In the genomic region with DNA sequence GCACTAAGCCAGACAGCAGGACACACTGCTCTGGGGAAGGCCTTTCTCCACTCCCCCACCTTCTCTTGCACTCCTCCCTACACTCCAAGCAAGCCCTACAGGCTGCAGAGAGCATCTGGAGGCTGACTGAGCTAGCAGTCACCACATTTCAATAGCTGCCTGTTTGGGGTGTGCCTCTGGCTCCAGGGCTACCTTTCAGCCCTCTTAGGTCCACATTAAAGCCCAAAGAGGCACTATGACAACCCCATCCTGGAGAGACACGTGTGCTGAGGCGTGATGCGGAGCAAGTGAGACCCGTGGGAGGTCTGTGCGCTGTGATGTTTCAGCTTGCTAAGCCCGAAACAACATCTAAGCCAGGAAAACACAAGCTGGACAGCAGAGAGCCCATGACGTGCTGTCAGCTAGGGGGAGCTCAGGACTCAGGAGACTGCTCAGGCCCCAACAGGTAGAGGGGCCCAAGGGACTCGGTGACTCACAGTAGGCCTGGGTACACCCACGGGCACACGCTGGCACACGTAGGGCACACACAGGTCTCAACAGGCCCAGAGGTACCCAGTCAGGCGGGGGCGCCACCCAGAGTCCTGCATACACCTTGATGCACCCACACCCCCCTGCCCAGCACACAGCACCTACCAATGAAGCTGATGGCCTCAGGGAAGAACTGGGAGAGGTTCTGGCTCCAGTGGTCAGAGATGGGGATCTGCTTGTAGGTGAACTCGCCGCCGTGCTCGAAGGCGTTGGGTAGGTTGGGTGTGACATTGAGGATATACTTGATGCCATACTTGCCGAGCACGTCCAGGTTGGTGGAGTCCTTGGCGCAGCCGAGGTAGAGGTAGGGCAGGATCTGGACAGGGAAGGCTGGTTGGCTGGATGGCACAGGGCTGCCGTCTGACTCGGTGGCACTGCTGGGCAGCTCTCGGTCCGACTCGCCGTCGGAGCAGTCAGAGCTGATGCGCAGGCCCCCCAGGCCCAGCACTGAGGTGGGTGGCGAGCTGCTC, we compare ENCODE assay signal across 8 cellular contexts. TPM values are rescaled to one million over a fixed set of nuclear protein-coding genes. Genes with fewer than 3 reads are reported as not detected.
DNase-seq lines count a peak whose midpoint lies in the region; ATAC-seq, FAIRE-seq and TF ChIP-seq lines count a peak whose summit lies in the region.

No MANE protein-coding gene starts in this region.

- peaks cover 41% of the 10 kb centered on the region for H3K79me2 ChIP-seq in GM12878 (ENCODE audit: control insufficient read depth, insufficient read depth, low read length)

- no peaks in the 10 kb centered on the region for H4K20me1 ChIP-seq in GM12878 (ENCODE audit: control insufficient read depth, insufficient read depth)

- ATAC-seq in GM12878 (peak; percentile 43), right lobe of liver (no peak), GM21528 (IDR thresholded peaks at IDR 0.05; ENCODE audit: low FRiP score, unreplicated experiment) (no peak)

- peak; percentile 34 for DNase-seq in EL
- peak in 1 of 3 donors; percentile 55 for DNase-seq in Peyer's patch
- DNase-seq in GM12878 (ENCODE audit: low read depth, low spot score), result peak; percentile 45
- DNase-seq in right lobe of liver, result no peak
- peak; percentile 34 to 39 for DNase-seq in stimulated activated CD8-positive, alpha-beta memory T cell treated with anti-CD3 and anti-CD28 coated beads, Interleukin-15, amount 100 ng/mL, for 4 hours (ENCODE audit: low read depth in 2 of 2)
- DNase-seq in NCI-H2081 treated with DMSO at 0.1 percent for 48 hours (lab: John Stamatoyannopoulos, UW), result no peak
- no peak for DNase-seq in DMS153 treated with DMSO at 0.1 percent for 48 hours (lab: John Stamatoyannopoulos, UW; ENCODE audit: unreplicated experiment)

- H3K9me3 ChIP-seq in Peyer's patch (no peaks in the 10 kb centered on the region), GM12878 (replicated peaks; ENCODE audit: control insufficient read depth, insufficient read depth, low read length) (no peaks in the 10 kb centered on the region), right lobe of liver (no peaks in the 10 kb centered on the region)

- H3K4me2 ChIP-seq in GM12878 (ENCODE audit: control insufficient read depth, insufficient read depth), result peak overlapping the region; percentile 68

- POLR2A ChIA-PET in GM12878 (lab: Charles Lee), result interaction anchor here (0.6 to 3.4 kb wide), 23 partner anchors 10 to 1732 kb away, joined by 3 to 21 read pairs (median 4); no protein-coding TSS in a partner anchor

- H2AFZ ChIP-seq in GM12878 (ENCODE audit: control insufficient read depth, low read depth, low read length), result no peak overlapping the region

- no peak overlapping the region; the same call in 1 of the 2 replicates for H3K9ac ChIP-seq in GM12878 (ENCODE audit: control insufficient read depth, insufficient read depth, low read length)

- CTCF ChIA-PET in GM12878 (lab: Yijun Ruan, JAX), result interaction anchor here (0.6 to 9.7 kb wide), 51 partner anchors 8 to 395 kb away, joined by 3 to 334 read pairs (median 6); a partner anchor contains a TSS

- TF ChIP-seq EP300 in GM12878 (IDR thresholded peaks at IDR 0.05; ENCODE audit: borderline replicate concordance in 1 of 2, control insufficient read depth in 1 of 2, low read depth in 2 of 2, low read length in 2 of 2), result no peak

- peaks cover 0 to 27% (median 0%) of the 10 kb centered on the region in 3 donors for H3K36me3 ChIP-seq in Peyer's patch
- H3K36me3 ChIP-seq in GM12878 (ENCODE audit: control insufficient read depth in 2 of 2, insufficient read depth in 2 of 2, low read length in 1 of 2), result peaks cover 4 to 21% of the 10 kb centered on the region in 2 experiments
- H3K36me3 ChIP-seq in right lobe of liver, result peaks cover 0 to 14% (median 3%) of the 10 kb centered on the region in 4 donors

- RAD21 ChIA-PET in GM12878 (lab: Charles Lee; ENCODE audit: unreplicated experiment), result interaction anchor here (0.7 to 4.5 kb wide), 35 partner anchors 9 to 334 kb away, joined by 3 to 165 read pairs (median 8); a partner anchor contains a TSS

- H3K27ac ChIP-seq in Peyer's patch (peak overlapping the region; percentile 36 to 85 (median 74)), GM12878 (ENCODE audit: control insufficient read depth, insufficient read depth) (peak overlapping the region; percentile 67), right lobe of liver (peak overlapping the region; percentile 36 to 71 (median 60))

- in situ Hi-C loops in GM12878 (cut with MboI), result no loop called here

- intact Hi-C loops in GM12878 (cut with micrococcal nuclease; ENCODE audit: unreplicated experiment), result loop anchor here (1.0 kb wide), 3 partner anchors 52 to 91 kb away; no protein-coding TSS in a partner anchor
- intact Hi-C loops in right lobe of liver (cut with DNase I), result loop anchor here in 1 of 2 donors (5.0 kb wide), 1 partner anchor 69 kb away; no protein-coding TSS in a partner anchor

- TF ChIP-seq POLR2A in Peyer's patch (IDR thresholded peaks at IDR 0.05) (no peak), GM12878 (IDR thresholded peaks at IDR 0.05; ENCODE audit: low read depth, low read length) (peak; percentile 11; the same call in 1 of the 2 replicates), right lobe of liver (IDR thresholded peaks at IDR 0.05) (no peak)

- SMC1A ChIA-PET in GM12878 (lab: Charles Lee; ENCODE audit: uncharacterized antibody, unreplicated experiment), result interaction anchor here (0.7 to 9.7 kb wide), 28 partner anchors 8 to 358 kb away, joined by 3 to 179 read pairs (median 5); a partner anchor contains a TSS

- peak overlapping the region in 3 of 4 donors; percentile 27 to 80 (median 30) for H3K4me3 ChIP-seq in Peyer's patch
- H3K4me3 ChIP-seq in GM12878, result peak overlapping the region; percentile 100
- peak overlapping the region in 1 of 3 donors; percentile 66 for H3K4me3 ChIP-seq in right lobe of liver

- H3K27me3 ChIP-seq in Peyer's patch (no peaks in the 10 kb centered on the region), GM12878 (replicated peaks in 1 of 2; ENCODE audit: control insufficient read depth in 2 of 2, insufficient read depth in 2 of 2, low read length in 1 of 2) (no peaks in the 10 kb centered on the region), right lobe of liver (no peaks in the 10 kb centered on the region)

- BruUV-seq in GM12878 (replicated peaks; lab: Mats Ljungman, UMichigan), result no TSS peak

- peak; percentile 60 for TF ChIP-seq RAD21 in GM12878 (IDR thresholded peaks at IDR 0.05; ENCODE audit: insufficient read depth, low read depth, low read length)

- no peak for FAIRE-seq in GM12878 (lab: Jason Lieb, UNC)

- WGBS in GM12878 (ENCODE audit: insufficient coverage, insufficient replicate concordance, low lambda C conversion rate, missing lambda C conversion rate), result 69% methylated on average over 31 of the region's 31 CpGs
- 68% methylated on average over 7 of the region's 31 CpGs for WGBS in right lobe of liver (ENCODE audit: insufficient coverage, low coverage, low lambda C conversion rate, missing lambda C conversion rate)

- H3K4me1 ChIP-seq in Peyer's patch (peaks cover 3 to 49% (median 39%) of the 10 kb centered on the region in 4 donors), GM12878 (ENCODE audit: control insufficient read depth, insufficient read depth, low read length) (peaks cover 25% of the 10 kb centered on the region), right lobe of liver (peaks cover 0 to 15% (median 2%) of the 10 kb centered on the region in 4 donors)

- TF ChIP-seq CTCF in Peyer's patch (IDR thresholded peaks at IDR 0.05) (peak in 1 of 6 experiments; percentile 18), GM12878 (IDR thresholded peaks at IDR 0.05 in 2 of 3, conservative IDR thresholded peaks at IDR 0.05 in 1 of 3; ENCODE audit: control insufficient read depth in 2 of 3, extremely low read depth in 1 of 3, insufficient read depth in 1 of 3, low read depth in 3 of 3, low read length in 3 of 3) (peak; percentile 46 to 74 (median 54); a peak in 4 of 6 replicates), right lobe of liver (IDR thresholded peaks at IDR 0.05) (peak in 3 of 4 donors; percentile 17 to 33 (median 24))

RNA-seq across cellular contexts. Expression of a gene that starts 2.8 kb away (rescaled TPM):
- total RNA-seq in Peyer's patch (1 to 10 TPM; 3.3 to 7.1 (median 6.0) TPM), GM12878 (2014; rRNA removed) (13.0 TPM in 2 replicates), GM12878 (2014; rRNA removed; fragmentation: Illumina TruSeq; extraction: Trizol) (4.9 and 5.5 TPM in 2 replicates), GM12878 (2021) (16.0 and 17.5 TPM in 2 replicates), right lobe of liver (1 to 10 TPM; 3.0 to 4.2 (median 3.5) TPM)
- total RNA-seq in GM12878 (2013; cell fraction: nucleolus; rRNA removed), result 27.3 and 28.8 TPM in 2 replicates
- polyA plus RNA-seq in GM12878 (2011; ENCODE audit: low read depth), result 2.5 TPM
- polyA plus RNA-seq in GM12878 (2011; rRNA removed) (9.7 and 17.0 TPM in 2 replicates), GM12878 (2014; fragmentation: Illumina TruSeq; extraction: Trizol) (4.8 and 10.3 TPM in 2 replicates), GM12878 (2014; fragmentation: Nextera tagmentation; extraction: Ambion mirVana) (under 1 TPM; 0.73 to 0.82 TPM), GM12878 (2014; rRNA removed) (16.1 and 18.2 TPM in 2 replicates), GM12878 (2016; fragmentation: Nextera tagmentation; extraction: Ambion mirVana) (1 to 10 TPM; 1.7 TPM)
- 24.2 and 27.7 TPM in 2 replicates for polyA plus RNA-seq in GM12878 (2011; cell fraction: cytosol; rRNA removed)
- polyA plus RNA-seq in GM12878 (2011; cell fraction: nucleus; rRNA removed), result 37.1 and 37.4 TPM in 2 replicates
- polyA plus RNA-seq in GM12878 (2012), result 5.4 and 6.3 TPM in 2 replicates
- polyA minus RNA-seq in GM12878 (2011; rRNA and poly(A)+ RNA removed), result 32.2 and 48.1 TPM in 2 replicates
- polyA minus RNA-seq in GM12878 (2011; cell fraction: cytosol; rRNA and poly(A)+ RNA removed), result 17.5 and 17.6 TPM in 2 replicates
- 28.3 and 42.2 TPM in 2 replicates for polyA minus RNA-seq in GM12878 (2011; cell fraction: nucleus; rRNA and poly(A)+ RNA removed)

RNA-seq across cellular contexts. Expression of a gene that starts 57.9 kb away (rescaled TPM):
- total RNA-seq in Peyer's patch (100 to 1,000 TPM; 643 to 841 (median 711) TPM), GM12878 (2014; rRNA removed) (1,707 and 1,708 TPM in 2 replicates), GM12878 (2014; rRNA removed; fragmentation: Illumina TruSeq; extraction: Trizol) (2,030 and 2,061 TPM in 2 replicates), GM12878 (2021) (1,814 and 1,873 TPM in 2 replicates), right lobe of liver (100 to 1,000 TPM; 396 to 971 (median 447) TPM)
- total RNA-seq in GM12878 (2013; cell fraction: nucleolus; rRNA removed), result 312 and 327 TPM in 2 replicates
- 2,919 TPM for polyA plus RNA-seq in GM12878 (2011; ENCODE audit: low read depth)
- polyA plus RNA-seq in GM12878 (2011; rRNA removed) (1,274 and 1,606 TPM in 2 replicates), GM12878 (2014; fragmentation: Illumina TruSeq; extraction: Trizol) (1,724 and 2,477 TPM in 2 replicates), GM12878 (2014; fragmentation: Nextera tagmentation; extraction: Ambion mirVana) (1,000 to 10,000 TPM; 1,053 to 1,085 TPM), GM12878 (2014; rRNA removed) (2,075 and 2,190 TPM in 2 replicates), GM12878 (2016; fragmentation: Nextera tagmentation; extraction: Ambion mirVana) (1,000 to 10,000 TPM; 1,397 to 1,403 TPM)
- 2,998 and 3,537 TPM in 2 replicates for polyA plus RNA-seq in GM12878 (2011; cell fraction: cytosol; rRNA removed)
- polyA plus RNA-seq in GM12878 (2011; cell fraction: nucleus; rRNA removed), result 1,112 and 1,184 TPM in 2 replicates
- 3,236 and 3,576 TPM in 2 replicates for polyA plus RNA-seq in GM12878 (2012)
- polyA minus RNA-seq in GM12878 (2011; rRNA and poly(A)+ RNA removed), result 1,357 and 1,638 TPM in 2 replicates
- polyA minus RNA-seq in GM12878 (2011; cell fraction: cytosol; rRNA and poly(A)+ RNA removed), result 571 and 626 TPM in 2 replicates
- 256 and 363 TPM in 2 replicates for polyA minus RNA-seq in GM12878 (2011; cell fraction: nucleus; rRNA and poly(A)+ RNA removed)

Comparison
In these comparisons a context has a peak if more than half of its experiments do, and no peak if none do; other contexts are left out.
1. DNase-seq: peak in EL (single experiment), GM12878 (single experiment) and stimulated activated CD8-positive, alpha-beta memory T cell treated with anti-CD3 and anti-CD28 coated beads, Interleukin-15, amount 100 ng/mL, for 4 hours (2 of 2); none in right lobe of liver (0 of 3), NCI-H2081 treated with DMSO at 0.1 percent for 48 hours (single experiment) and DMS153 treated with DMSO at 0.1 percent for 48 hours (single experiment).
2. Peak in every context shown above with its lines, with median percentiles within 50 percentile points of each other: H3K27ac ChIP-seq.